24 cellular contexts compared by ENCODE assay signal in genomic region chr17:62715882-62716390, GRCh38.
DNase-seq lines count a peak whose midpoint lies in the region; ATAC-seq and TF ChIP-seq lines count a peak whose summit lies in the region.
"Had no signal": no experiment of that assay in that cellular context is flagged by ENCODE, and none has a peak within 500 bp of the region (broad histone marks: within the 10 kb centered on the region; RNA-seq: fewer than 3 reads in every experiment).

No MANE protein-coding gene starts in this region.

- H4K20me1 ChIP-seq in BLaER1 treated with 17β-estradiol and CSF1 and Interleukin-3, amounts not matched to agents 10 nM and 100 nM = 0 out of 22 replicates have a peak, but pooled peaks cover 0 to 5% (median 0%) of the 10 kb centered on the region in 11 experiments

- no peak overlapping the region for H3K27ac Mint-ChIP-seq in stimulated activated memory B cell treated with anti-CD40 and anti-IgM and Interleukin-4, amounts not matched to agents 10 μg/mL and 1 μg/mL and 100 μg/mL, for 72 hours
- H3K27ac Mint-ChIP-seq in Calu3 (ENCODE audit: unreplicated experiment) = no peak overlapping the region
- H3K27ac Mint-ChIP-seq: CD4-positive, alpha-beta memory T cell had no signal

- peak overlapping the region in 4 of 11 experiments; percentile 28 to 67 (median 44); a peak in 6 of 22 replicates for H3K27ac ChIP-seq in BLaER1 treated with 17β-estradiol and CSF1 and Interleukin-3, amounts not matched to agents 10 nM and 100 nM
- H3K27ac ChIP-seq in RWPE1 (peak overlapping the region; percentile 65), mesenchymal stem cell (ENCODE audit: low read length, poor library complexity, severe bottlenecking) (no peak overlapping the region)
- H3K27ac ChIP-seq: PC-9, SJSA1 had no signal

- H3K14ac ChIP-seq in mesenchymal stem cell (ENCODE audit: low read length in 2 of 2) = no peak overlapping the region

- H4K91ac ChIP-seq in mesenchymal stem cell (ENCODE audit: low read length) = no peak overlapping the region

- no peak overlapping the region for H3K4me3 Mint-ChIP-seq in stimulated activated memory B cell treated with anti-CD40 and anti-IgM and Interleukin-4, amounts not matched to agents 10 μg/mL and 1 μg/mL and 100 μg/mL, for 72 hours
- H3K4me3 Mint-ChIP-seq in Calu3 (ENCODE audit: low read depth, unreplicated experiment) = no peak overlapping the region
- H3K4me3 Mint-ChIP-seq: CD4-positive, alpha-beta memory T cell had no signal

- WGBS in mesenchymal stem cell = 97% methylated on average over 18 of the region's 18 CpGs

- H2BK5ac ChIP-seq in mesenchymal stem cell (ENCODE audit: low read depth, low read length, poor library complexity, severe bottlenecking) = peak overlapping the region; percentile 21

- H3K4me1 ChIP-seq in BLaER1 treated with 17β-estradiol and CSF1 and Interleukin-3, amounts not matched to agents 10 nM and 100 nM = peaks cover 12 to 93% (median 87%) of the 10 kb centered on the region in 10 experiments
- H3K4me1 ChIP-seq in mesenchymal stem cell (ENCODE audit: control insufficient read depth, insufficient read depth, low read depth, low read length) = peaks cover 10% of the 10 kb centered on the region

- peaks cover 21% of the 10 kb centered on the region for H3K27me3 Mint-ChIP-seq in stimulated activated memory B cell treated with anti-CD40 and anti-IgM and Interleukin-4, amounts not matched to agents 10 μg/mL and 1 μg/mL and 100 μg/mL, for 72 hours
- peaks cover 14% of the 10 kb centered on the region for H3K27me3 Mint-ChIP-seq in Calu3 (ENCODE audit: unreplicated experiment)
- H3K27me3 Mint-ChIP-seq: CD4-positive, alpha-beta memory T cell had no signal

- DNase-seq in RWPE1 (ENCODE audit: low spot score) = no peak
- DNase-seq in mesenchymal stem cell = no peak
- peak; percentile 43 for DNase-seq in posterior vena cava (ENCODE audit: low spot score)
- no peak for DNase-seq in epidermal melanocyte (ENCODE audit: insufficient read length, low spot score)
- no peak for DNase-seq in Calu3
- DNase-seq: C1 segment of cervical spinal cord; CD4-positive, alpha-beta memory T cell; COR-L47; DMS79; EL; GDM1; Kasumi-1; NCI-H1092 treated with DMSO at 0.1 percent for 48 hours; NCI-H1436; NCI-H187 treated with DMSO at 0.1 percent for 48 hours; NCI-H2107; NCI-H446 treated with DMSO at 0.1 percent for 48 hours; NCI-H526; Right ventricle myocardium superior had no signal

- no peaks in the 10 kb centered on the region for H3K36me3 ChIP-seq in BLaER1 treated with 17β-estradiol and CSF1 and Interleukin-3, amounts not matched to agents 10 nM and 100 nM
- no peaks in the 10 kb centered on the region for H3K36me3 ChIP-seq in mesenchymal stem cell (ENCODE audit: control insufficient read depth in 1 of 2, insufficient read depth in 2 of 2, low read depth in 1 of 2, low read length in 2 of 2)
- H3K36me3 ChIP-seq: SJSA1 had no signal

- H4K8ac ChIP-seq in mesenchymal stem cell (ENCODE audit: low read length) = no peak overlapping the region

- H3K4me2 ChIP-seq in BLaER1 treated with 17β-estradiol and CSF1 and Interleukin-3, amounts not matched to agents 10 nM and 100 nM = peak overlapping the region; percentile 40 to 81 (median 74)
- H3K4me2 ChIP-seq in mesenchymal stem cell (ENCODE audit: low read length, poor library complexity, severe bottlenecking) = no peak overlapping the region
- H3K4me2 ChIP-seq: PC-9 had no signal

- peaks cover 7% of the 10 kb centered on the region for H3K36me3 Mint-ChIP-seq in stimulated activated memory B cell treated with anti-CD40 and anti-IgM and Interleukin-4, amounts not matched to agents 10 μg/mL and 1 μg/mL and 100 μg/mL, for 72 hours
- H3K36me3 Mint-ChIP-seq in Calu3 (ENCODE audit: insufficient read depth, unreplicated experiment) = no peaks in the 10 kb centered on the region
- H3K36me3 Mint-ChIP-seq: CD4-positive, alpha-beta memory T cell had no signal

- H3K18ac ChIP-seq in mesenchymal stem cell (ENCODE audit: low read depth in 1 of 2, low read length in 2 of 2) = no peak overlapping the region

- H2BK15ac ChIP-seq in mesenchymal stem cell (ENCODE audit: low read depth, poor library complexity, severe bottlenecking) = no peak overlapping the region

- POLR2A ChIA-PET in RWPE1 (lab: Yijun Ruan, JAX; ENCODE audit: low non-redundant PET) = interaction anchor here (0.6 kb wide), 1 partner anchor 12 kb away, joined by 5 read pairs; no protein-coding TSS in a partner anchor

- H3K4ac ChIP-seq in mesenchymal stem cell (ENCODE audit: low read depth in 1 of 2, low read length in 2 of 2) = no peak overlapping the region

- TF ChIP-seq CTCF in RWPE1 (conservative IDR thresholded peaks at IDR 0.05; ENCODE audit: low read depth) = no peak
- TF ChIP-seq CTCF in Calu3 (IDR thresholded peaks at IDR 0.05; ENCODE audit: unreplicated experiment) = no peak

- BruUV-seq in Calu3 (replicated peaks; lab: Mats Ljungman, UMichigan) = no TSS peak

- H3K4me1 Mint-ChIP-seq in stimulated activated memory B cell treated with anti-CD40 and anti-IgM and Interleukin-4, amounts not matched to agents 10 μg/mL and 1 μg/mL and 100 μg/mL, for 72 hours = peaks cover 11% of the 10 kb centered on the region
- peaks cover 7% of the 10 kb centered on the region for H3K4me1 Mint-ChIP-seq in Calu3 (ENCODE audit: low read depth, unreplicated experiment)

- no peak overlapping the region for H2BK120ac ChIP-seq in mesenchymal stem cell (ENCODE audit: low read depth, low read length)

- intact Hi-C loops in posterior vena cava (cut with DNase I) = no loop called here
- intact Hi-C loops in Calu3 (cut with micrococcal nuclease; ENCODE audit: unreplicated experiment) = no loop called here

- no peak overlapping the region for H2BK12ac ChIP-seq in mesenchymal stem cell (ENCODE audit: low read length in 2 of 2)

- peak overlapping the region; percentile 31 for H2AK5ac ChIP-seq in mesenchymal stem cell (ENCODE audit: low read length, severe bottlenecking)

- CTCF ChIA-PET in RWPE1 (lab: Yijun Ruan, JAX) = no interaction called here
- CTCF ChIA-PET in Calu3 (lab: Charles Lee) = interaction anchor here (0.7 kb wide), 1 partner anchor 286 kb away, joined by 3 read pairs; no protein-coding TSS in a partner anchor

- no peaks in the 10 kb centered on the region for H3K9me3 Mint-ChIP-seq in stimulated activated memory B cell treated with anti-CD40 and anti-IgM and Interleukin-4, amounts not matched to agents 10 μg/mL and 1 μg/mL and 100 μg/mL, for 72 hours
- no peaks in the 10 kb centered on the region for H3K9me3 Mint-ChIP-seq in Calu3 (ENCODE audit: low read depth, unreplicated experiment)
- H3K9me3 Mint-ChIP-seq: CD4-positive, alpha-beta memory T cell had no signal

- no peaks in the 10 kb centered on the region for H3K79me1 ChIP-seq in mesenchymal stem cell (replicated peaks; ENCODE audit: low read length, poor library complexity, severe bottlenecking)

- no peak overlapping the region for H3K23ac ChIP-seq in mesenchymal stem cell (ENCODE audit: low read length in 2 of 2)

- H3K9ac ChIP-seq in BLaER1 treated with 17β-estradiol and CSF1 and Interleukin-3, amounts not matched to agents 10 nM and 100 nM = peak overlapping the region in 2 of 11 experiments; percentile 16 to 34; a peak in 1 of 22 replicates
- H3K9ac ChIP-seq in mesenchymal stem cell (ENCODE audit: low read length) = no peak overlapping the region

- H3K9me3 ChIP-seq in BLaER1 treated with 17β-estradiol and CSF1 and Interleukin-3, amounts not matched to agents 10 nM and 100 nM (replicated peaks in 1 of 11) = peaks cover 0 to 13% (median 8%) of the 10 kb centered on the region in 11 experiments; a peak in 12 of 22 replicates
- H3K9me3 ChIP-seq in mesenchymal stem cell (ENCODE audit: control insufficient read depth, low read length) = no peaks in the 10 kb centered on the region
- H3K9me3 ChIP-seq: SJSA1 had no signal

- H2AFZ ChIP-seq in mesenchymal stem cell (ENCODE audit: low read depth, low read length) = no peak overlapping the region
- H2AFZ ChIP-seq: PC-9 had no signal

- no peak overlapping the region for H3K4me3 ChIP-seq in BLaER1 treated with 17β-estradiol and CSF1 and Interleukin-3, amounts not matched to agents 10 nM and 100 nM
- H3K4me3 ChIP-seq in mesenchymal stem cell (ENCODE audit: insufficient read depth in 1 of 2, low read depth in 1 of 2, low read length in 2 of 2) = no peak overlapping the region
- H3K4me3 ChIP-seq: K562, PC-9, SJSA1 had no signal

- ATAC-seq in stimulated activated memory B cell treated with anti-CD40 and anti-IgM and Interleukin-4, amounts not matched to agents 10 μg/mL and 1 μg/mL and 100 μg/mL, for 72 hours = no peak
- ATAC-seq: K562 had no signal

- peaks cover 0 to 9% (median 0%) of the 10 kb centered on the region in 11 experiments; a peak in 1 of 22 replicates for H3K27me3 ChIP-seq in BLaER1 treated with 17β-estradiol and CSF1 and Interleukin-3, amounts not matched to agents 10 nM and 100 nM
- H3K27me3 ChIP-seq in mesenchymal stem cell (ENCODE audit: control insufficient read depth in 1 of 2, insufficient read depth in 1 of 2, low read length in 2 of 2) = peaks cover 0 to 7% of the 10 kb centered on the region in 2 experiments
- H3K27me3 ChIP-seq: SJSA1 had no signal
